ENCODE assay signal across 17 cellular contexts in genomic region chr21:30962013-30962412, GRCh38.
DNase-seq lines count a peak whose midpoint lies in the region; ATAC-seq and TF ChIP-seq lines count a peak whose summit lies in the region.
"Had no signal": no experiment of that assay in that cellular context is flagged by ENCODE, and none has a peak within 500 bp of the region (broad histone marks: within the 10 kb centered on the region; RNA-seq: fewer than 3 reads in every experiment).

No MANE protein-coding gene starts in this region.

- H3K27ac ChIP-seq in right lobe of liver (no peak overlapping the region), Peyer's patch (no peak overlapping the region)
- H3K27ac ChIP-seq: gastroesophageal sphincter, stomach had no signal

- DNase-seq in Daoy (ENCODE audit: low read depth), result peak; percentile 11
- peak; percentile 1 for DNase-seq in HT-29 (ENCODE audit: low spot score)
- DNase-seq in SK-MEL-5 (ENCODE audit: low read depth, low spot score), result peak; percentile 37
- DNase-seq in right lobe of liver, result no peak
- no peak for DNase-seq in Peyer's patch
- DNase-seq in KBM-7, result no peak
- no peak for DNase-seq in SIG-M5 treated with dmso at 0.1 percent for 504 hours (lab: John Stamatoyannopoulos, UW; ENCODE audit: unreplicated experiment)
- no peak for DNase-seq in cerebellar cortex (ENCODE audit: low spot score)
- DNase-seq: activated CD4-positive, alpha-beta T cell treated with anti-CD3 and anti-CD28 coated beads for 36 hours; activated naive CD8-positive, alpha-beta T cell treated with anti-CD3 and anti-CD28 coated beads, Interleukin-2, amount 10 ng/mL, durations not matched to agents 7 days and 5 days; central memory CD4-positive, alpha-beta T cell; DMS153; midbrain; occipital lobe; small intestine; stomach had no signal

- H3K36me3 ChIP-seq in right lobe of liver, result no peaks in the 10 kb centered on the region
- H3K36me3 ChIP-seq in Peyer's patch, result no peaks in the 10 kb centered on the region
- H3K36me3 ChIP-seq: gastroesophageal sphincter, stomach had no signal

- TF ChIP-seq POLR2A in right lobe of liver (IDR thresholded peaks at IDR 0.05) (no peak), Peyer's patch (IDR thresholded peaks at IDR 0.05) (no peak)

- H3K27me3 ChIP-seq in right lobe of liver, result no peaks in the 10 kb centered on the region
- no peaks in the 10 kb centered on the region for H3K27me3 ChIP-seq in Peyer's patch
- H3K27me3 ChIP-seq: gastroesophageal sphincter, stomach had no signal

- TF ChIP-seq CTCF in right lobe of liver (IDR thresholded peaks at IDR 0.05) (peak in 1 of 4 donors; percentile 6), Peyer's patch (IDR thresholded peaks at IDR 0.05) (no peak)

- in situ Hi-C loops in SK-MEL-5 (cut with HindIII; ENCODE audit: low pct_unique_long_range_greater_than_20kb, low sequenced_read_pairs), result no loop called here
- in situ Hi-C loops in KBM-7 (cut with MboI; ENCODE audit: low pct_unique_long_range_greater_than_20kb, low sequenced_read_pairs), result no loop called here

- H3K4me3 ChIP-seq in right lobe of liver (no peak overlapping the region), Peyer's patch (no peak overlapping the region)
- H3K4me3 ChIP-seq: gastroesophageal sphincter, stomach had no signal

- intact Hi-C loops in right lobe of liver (cut with DNase I), result no loop called here

- peak in 3 of 4 donors; percentile 22 to 53 (median 46) for ATAC-seq in right lobe of liver
- ATAC-seq: activated CD4-positive, alpha-beta T cell treated with anti-CD3 and anti-CD28 coated beads for 36 hours; gastroesophageal sphincter had no signal

- H3K9me3 ChIP-seq in right lobe of liver (no peaks in the 10 kb centered on the region), Peyer's patch (no peaks in the 10 kb centered on the region)
- H3K9me3 ChIP-seq: gastroesophageal sphincter, stomach had no signal

- 37% methylated on average over 5 of the region's 5 CpGs for WGBS in right lobe of liver (ENCODE audit: insufficient coverage, low coverage, low lambda C conversion rate, missing lambda C conversion rate)

- no peaks in the 10 kb centered on the region for H3K4me1 ChIP-seq in right lobe of liver
- no peaks in the 10 kb centered on the region for H3K4me1 ChIP-seq in Peyer's patch
- H3K4me1 ChIP-seq: gastroesophageal sphincter, stomach had no signal

Comparison
In these comparisons a context has a peak if more than half of its experiments do, and no peak if none do; other contexts are left out.
1. DNase-seq: peak in Daoy (single experiment), HT-29 (single experiment) and SK-MEL-5 (single experiment); none in right lobe of liver (0 of 3), Peyer's patch (0 of 3), KBM-7 (single experiment), SIG-M5 treated with dmso at 0.1 percent for 504 hours (single experiment) and cerebellar cortex (single experiment).